In the genomic region with DNA sequence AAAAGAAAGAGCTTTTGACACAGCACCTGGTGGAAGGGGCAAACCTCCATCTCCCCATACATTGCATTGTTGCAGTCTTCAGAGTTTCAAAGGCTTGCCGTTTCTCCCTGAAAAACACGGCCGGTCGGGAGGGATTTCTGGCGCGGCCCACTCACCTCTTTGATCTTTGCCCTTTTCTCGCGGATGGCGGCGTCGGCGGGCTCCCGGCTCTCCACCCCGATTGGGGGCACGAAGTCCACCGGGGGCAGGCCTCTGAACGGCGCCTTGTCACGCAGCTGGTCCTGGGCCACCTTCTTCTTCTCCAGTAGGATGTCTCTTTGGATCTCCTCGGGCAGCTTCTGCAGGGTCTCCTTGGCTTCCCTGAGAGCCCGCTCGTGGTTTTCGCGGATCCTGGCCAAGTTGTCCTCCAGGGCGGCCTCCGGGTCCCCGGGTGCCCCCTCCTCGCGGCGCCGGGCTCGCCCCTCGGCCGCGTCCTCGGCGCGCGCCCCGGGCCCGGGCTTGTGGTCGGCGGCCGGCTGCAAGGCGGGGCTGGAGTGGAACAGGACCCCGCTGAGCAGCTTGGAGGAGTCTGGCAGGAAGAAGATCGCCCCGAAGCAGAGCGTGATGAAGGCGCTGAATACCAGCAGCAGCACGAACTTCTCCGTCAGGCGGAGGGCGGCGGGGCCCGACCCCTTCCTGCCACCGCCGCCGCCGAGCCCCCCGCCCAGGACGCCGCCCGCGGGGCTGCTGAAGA, we compare ENCODE assay signal across 8 cellular contexts. TPM values are rescaled to one million over a fixed set of nuclear protein-coding genes. Genes with fewer than 3 reads are reported as not detected.
DNase-seq lines count a peak whose midpoint lies in the region; ATAC-seq and TF ChIP-seq lines count a peak whose summit lies in the region.

No MANE protein-coding gene starts in this region.

- H3K9me3 Mint-ChIP-seq in nephron progenitor cell = no peaks in the 10 kb centered on the region

- ATAC-seq in GM19395 (IDR thresholded peaks at IDR 0.05; ENCODE audit: unreplicated experiment) = peak; percentile 5

- H3K27ac Mint-ChIP-seq in nephron progenitor cell = no peak overlapping the region

- TF ChIP-seq CTCF in AG10803 (conservative IDR thresholded peaks at IDR 0.05; ENCODE audit: low read length) = no peak
- TF ChIP-seq CTCF in nephron progenitor cell (IDR thresholded peaks at IDR 0.05) = no peak

- peaks cover 0 to 4% of the 10 kb centered on the region in 2 donors for H3K4me1 ChIP-seq in esophagus (ENCODE audit: control insufficient read depth in 2 of 2, insufficient read depth in 2 of 2, low read length in 1 of 2)

- DNase-seq in AG10803 (ENCODE audit: low read depth) (no peak), activated T-cell treated with anti-CD3 and anti-CD28 coated beads for 1 hour (ENCODE audit: low read depth) (peak; percentile 16), nephron progenitor cell (peak; percentile 57), ureter (ENCODE audit: low spot score) (peak; percentile 54), cerebellar nuclear complex (lab: John Stamatoyannopoulos, UW) (no peak)

- H3K27me3 ChIP-seq in esophagus (ENCODE audit: control insufficient read depth in 1 of 2, insufficient read depth in 2 of 2, low read length in 2 of 2) = no peaks in the 10 kb centered on the region

- H3K36me3 Mint-ChIP-seq in nephron progenitor cell (ENCODE audit: low read depth) = peaks cover 7% of the 10 kb centered on the region

- peak overlapping the region; percentile 90 for H3K27ac ChIP-seq in KOPT-K1 (ENCODE audit: low read depth, low read length, poor library complexity, severe bottlenecking)
- H3K27ac ChIP-seq in esophagus (ENCODE audit: low read depth in 2 of 2, low read length in 1 of 2) = peak overlapping the region; percentile 85 to 87

- 0 to 1% methylated on average over 61 to 65 of the region's 65 CpGs for whole genome bisulfite sequencing in esophagus, 2 donors

- peak overlapping the region; percentile 89 for H3K4me3 Mint-ChIP-seq in nephron progenitor cell

- H3K36me3 ChIP-seq in KOPT-K1 (ENCODE audit: insufficient read depth, low read length) = peaks cover 22% of the 10 kb centered on the region; the same call in 1 of the 2 replicates
- no peaks in the 10 kb centered on the region for H3K36me3 ChIP-seq in esophagus (ENCODE audit: control insufficient read depth in 2 of 2, insufficient read depth in 2 of 2, low read length in 1 of 2)

- H3K4me3 ChIP-seq in AG10803 (ENCODE audit: low read length) (peak overlapping the region; percentile 86), esophagus (ENCODE audit: low read depth in 1 of 2, low read length in 2 of 2) (peak overlapping the region; percentile 81 to 93)

- H3K27me3 Mint-ChIP-seq in nephron progenitor cell (ENCODE audit: low read depth, poor library complexity) = peaks cover 3% of the 10 kb centered on the region

- H3K4me1 Mint-ChIP-seq in nephron progenitor cell = peaks cover 53% of the 10 kb centered on the region

- H3K9me3 ChIP-seq in KOPT-K1 (ENCODE audit: insufficient read depth, low read length, poor library complexity, severe bottlenecking) (no peaks in the 10 kb centered on the region), esophagus (ENCODE audit: control insufficient read depth in 2 of 2, insufficient read depth in 1 of 2, low read depth in 1 of 2, low read length in 1 of 2) (no peaks in the 10 kb centered on the region)

RNA-seq across cellular contexts. Expression of a gene that starts 1.1 kb away (rescaled TPM):
- polyA plus RNA-seq in esophagus = 1 to 10 TPM; 2.0 to 5.3 TPM
- 56.8 TPM for total RNA-seq in ureter

Comparison
In these comparisons a context has a peak if more than half of its experiments do, and no peak if none do; other contexts are left out.
1. DNase-seq: peak in activated T-cell treated with anti-CD3 and anti-CD28 coated beads for 1 hour (single experiment), nephron progenitor cell (single experiment) and ureter (single experiment); none in AG10803 (single experiment) and cerebellar nuclear complex (0 of 2).